Comparison of ENCODE assay signal across 14 cellular contexts in the genomic region with DNA sequence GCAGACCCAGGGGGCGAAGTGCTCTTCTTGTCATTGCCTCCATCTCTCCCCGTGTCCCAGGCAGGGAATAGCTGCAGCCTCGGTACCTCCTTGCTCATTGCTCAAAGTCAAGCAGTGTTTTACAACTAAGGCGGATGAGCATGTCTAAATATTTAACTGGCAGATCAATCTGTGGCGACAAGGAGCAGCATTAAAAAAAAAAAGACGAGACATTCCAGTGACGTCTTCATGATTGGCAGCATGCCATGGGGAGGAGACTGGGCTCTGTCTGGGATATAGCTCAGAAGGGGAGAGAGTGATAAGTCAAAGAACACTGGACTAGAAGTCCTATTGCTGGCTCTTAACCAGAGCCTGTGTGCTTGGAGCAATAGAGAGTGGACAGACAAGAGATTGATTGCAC.
DNase-seq lines count a peak whose midpoint lies in the region; ATAC-seq and TF ChIP-seq lines count a peak whose summit lies in the region.
"Had no signal": no experiment of that assay in that cellular context is flagged by ENCODE, and none has a peak within 500 bp of the region (broad histone marks: within the 10 kb centered on the region; RNA-seq: fewer than 3 reads in every experiment).

No MANE protein-coding gene starts in this region.

- H3K4me3 ChIP-seq in AG10803 (ENCODE audit: low read length), result no peak overlapping the region
- H3K4me3 ChIP-seq: coronary artery had no signal

- H3K27ac Mint-ChIP-seq in brain (peak overlapping the region in 4 of 5 experiments; percentile 39 to 88 (median 76)), mesothelial cell of epicardium (peak overlapping the region; percentile 57), HFFc6 (no peak overlapping the region)
- H3K27ac Mint-ChIP-seq: activated CD8-positive, alpha-beta T cell treated with anti-CD3 and anti-CD28 coated beads for 36 hours; activated naive CD4-positive, alpha-beta T cell treated with anti-CD3 and anti-CD28 coated beads, Interleukin-2, amount 50 U/mL, for 72 hours had no signal

- H3K4me1 Mint-ChIP-seq in brain, result peaks cover 46% of the 10 kb centered on the region
- peaks cover 27% of the 10 kb centered on the region for H3K4me1 Mint-ChIP-seq in mesothelial cell of epicardium
- no peaks in the 10 kb centered on the region for H3K4me1 Mint-ChIP-seq in HFFc6 (ENCODE audit: low read depth)

- TF ChIP-seq CTCF in AG10803 (conservative IDR thresholded peaks at IDR 0.05; ENCODE audit: low read length), result no peak
- TF ChIP-seq CTCF in brain (conservative IDR thresholded peaks at IDR 0.05), result no peak
- no peak for TF ChIP-seq CTCF in mesothelial cell of epicardium (IDR thresholded peaks at IDR 0.05; ENCODE audit: unreplicated experiment)
- no peak for TF ChIP-seq CTCF in HFFc6 (IDR thresholded peaks at IDR 0.05)

- peaks cover 0 to 6% (median 0%) of the 10 kb centered on the region in 5 experiments for H3K9me3 Mint-ChIP-seq in brain
- H3K9me3 Mint-ChIP-seq in mesothelial cell of epicardium, result peaks cover 3% of the 10 kb centered on the region
- H3K9me3 Mint-ChIP-seq in HFFc6, result no peaks in the 10 kb centered on the region
- H3K9me3 Mint-ChIP-seq: activated CD8-positive, alpha-beta T cell treated with anti-CD3 and anti-CD28 coated beads for 36 hours; activated naive CD4-positive, alpha-beta T cell treated with anti-CD3 and anti-CD28 coated beads, Interleukin-2, amount 50 U/mL, for 72 hours had no signal

- H3K4me3 Mint-ChIP-seq in brain, result peak overlapping the region in 3 of 5 experiments; percentile 26 to 53 (median 30)
- H3K4me3 Mint-ChIP-seq in mesothelial cell of epicardium, result no peak overlapping the region
- H3K4me3 Mint-ChIP-seq in HFFc6, result no peak overlapping the region
- H3K4me3 Mint-ChIP-seq: activated CD8-positive, alpha-beta T cell treated with anti-CD3 and anti-CD28 coated beads for 36 hours had no signal

- H3K27me3 Mint-ChIP-seq in brain (peaks cover 21% of the 10 kb centered on the region), mesothelial cell of epicardium (ENCODE audit: low read depth) (peaks cover 40% of the 10 kb centered on the region), HFFc6 (ENCODE audit: insufficient read depth) (peaks cover 30% of the 10 kb centered on the region)
- H3K27me3 Mint-ChIP-seq: activated CD8-positive, alpha-beta T cell treated with anti-CD3 and anti-CD28 coated beads for 36 hours had no signal

- peak; percentile 22 for DNase-seq in AG10803 (ENCODE audit: low read depth)
- DNase-seq in HT-29 (ENCODE audit: low spot score), result peak; percentile 76
- peak; percentile 56 to 82 for DNase-seq in mesothelial cell of epicardium (ENCODE audit: low spot score in 2 of 2, unreplicated experiment in 2 of 2)
- no peak for DNase-seq in stimulated activated CD4-positive, alpha-beta T cell treated with anti-CD3 and anti-CD28 coated beads, Interleukin-1b, Interleukin-23, amount 100 ng/mL, for 48 hours
- DNase-seq in cerebellar nuclear complex (lab: John Stamatoyannopoulos, UW), result no peak
- DNase-seq in HFFc6, result no peak
- DNase-seq: activated CD8-positive, alpha-beta T cell treated with anti-CD3 and anti-CD28 coated beads for 36 hours; kidney; NCI-H187 treated with DMSO at 0.1 percent for 48 hours had no signal

- H3K36me3 Mint-ChIP-seq in brain (no peaks in the 10 kb centered on the region), mesothelial cell of epicardium (no peaks in the 10 kb centered on the region), HFFc6 (ENCODE audit: low read depth) (no peaks in the 10 kb centered on the region)
- H3K36me3 Mint-ChIP-seq: activated naive CD4-positive, alpha-beta T cell treated with anti-CD3 and anti-CD28 coated beads, Interleukin-2, amount 50 U/mL, for 72 hours had no signal

- ATAC-seq in GM18519 (IDR thresholded peaks at IDR 0.05; ENCODE audit: low FRiP score, unreplicated experiment), result no peak
- ATAC-seq: activated CD8-positive, alpha-beta T cell treated with anti-CD3 and anti-CD28 coated beads for 36 hours; activated naive CD4-positive, alpha-beta T cell treated with anti-CD3 and anti-CD28 coated beads, Interleukin-2, amount 50 U/mL, for 72 hours; foreskin keratinocyte had no signal

Comparison
In these comparisons a context has a peak if more than half of its experiments do, and no peak if none do; other contexts are left out.
1. DNase-seq: peak in AG10803 (single experiment), HT-29 (single experiment) and mesothelial cell of epicardium (2 of 2); none in stimulated activated CD4-positive, alpha-beta T cell treated with anti-CD3 and anti-CD28 coated beads, Interleukin-1b, Interleukin-23, amount 100 ng/mL, for 48 hours (single experiment), cerebellar nuclear complex (0 of 2) and HFFc6 (single experiment).
2. H3K4me3 Mint-ChIP-seq: peak in brain (3 of 5); none in mesothelial cell of epicardium (single experiment) and HFFc6 (single experiment).